Comparison of ENCODE assay signal across 1 cellular context in the genomic region with DNA sequence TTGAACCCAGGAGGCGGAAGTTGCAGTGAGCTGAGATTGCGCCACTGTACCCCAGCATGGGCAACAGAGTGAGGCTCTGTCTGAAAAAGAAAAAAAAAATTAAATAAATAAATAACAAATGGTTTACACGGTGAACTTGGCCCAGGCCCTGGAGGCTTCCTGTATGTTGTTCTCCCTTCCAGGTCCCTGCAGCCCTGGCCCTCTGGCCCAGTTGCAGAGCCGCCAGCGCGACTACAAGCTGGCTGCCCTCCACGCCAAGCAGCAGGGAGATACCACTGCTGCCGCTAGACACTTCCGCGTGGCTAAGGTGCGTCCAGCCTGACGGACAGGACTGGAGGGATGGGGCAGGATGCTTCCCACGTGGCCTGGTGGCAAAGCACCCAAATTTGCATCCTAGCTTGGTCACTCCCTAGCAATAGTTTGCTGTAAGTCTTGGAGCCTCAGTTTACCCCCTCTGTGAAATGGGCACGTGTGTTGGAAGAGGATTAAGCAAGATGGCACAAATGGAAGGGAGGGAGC.
TF ChIP-seq lines count a peak whose summit lies in the region.

No MANE protein-coding gene starts in this region.

TF ChIP-seq in K562, 482 proteins besides CTCF, POLR2A, EP300 and RAD21 (continued from another document):
- TF ChIP-seq ZNF212 (CRISPR knock-in tag; IDR thresholded peaks at IDR 0.05) (no peak), ZNF224 (CRISPR knock-in tag; IDR thresholded peaks at IDR 0.05) (no peak), ZNF75A (CRISPR knock-in tag; IDR thresholded peaks at IDR 0.05) (no peak), HEY1 (CRISPR knock-in tag; IDR thresholded peaks at IDR 0.05; ENCODE audit: borderline replicate concordance) (no peak), ZNF316 (IDR thresholded peaks at IDR 0.05) (no peak), RCOR1 (IDR thresholded peaks at IDR 0.05; ENCODE audit: borderline replicate concordance in 1 of 2, low read depth in 2 of 2, low read length in 2 of 2) (peak in 1 of 2 experiments; percentile 77; a peak in 2 of 4 replicates), MYC (IDR thresholded peaks at IDR 0.05; ENCODE audit: low read depth, low read length) (no peak), MYC (CRISPR knock-in tag; IDR thresholded peaks at IDR 0.05; ENCODE audit: borderline replicate concordance, low read depth) (no peak), HDAC2 (IDR thresholded peaks at IDR 0.05) (peak; percentile 68; the same call in 1 of the 2 replicates), SPI1 (IDR thresholded peaks at IDR 0.05; ENCODE audit: borderline replicate concordance, low read depth, low read length) (no peak), ATF1 (CRISPR knock-in tag; IDR thresholded peaks at IDR 0.05) (no peak), ATF1 (tag; IDR thresholded peaks at IDR 0.05) (no peak), NBN (IDR thresholded peaks at IDR 0.05; ENCODE audit: low read depth) (no peak), KDM2B (CRISPR knock-in tag; IDR thresholded peaks at IDR 0.05) (no peak), TCFL5 (CRISPR knock-in tag; conservative IDR thresholded peaks at IDR 0.05) (no peak), ADNP (tag; IDR thresholded peaks at IDR 0.05) (peak; percentile 83), ERF (CRISPR knock-in tag; IDR thresholded peaks at IDR 0.05) (no peak), KDM1A (IDR thresholded peaks at IDR 0.05) (peak; percentile 56 to 83), TARDBP (IDR thresholded peaks at IDR 0.05) (no peak), SMARCB1 (IDR thresholded peaks at IDR 0.05; ENCODE audit: insufficient read length, low read depth) (no peak), TEAD1 (CRISPR knock-in tag; IDR thresholded peaks at IDR 0.05) (no peak), PML (IDR thresholded peaks at IDR 0.05; ENCODE audit: low read length) (no peak), CBX1 (IDR thresholded peaks at IDR 0.05; ENCODE audit: low read depth) (peak; percentile 88; the same call in 1 of the 2 replicates), HDAC6 (IDR thresholded peaks at IDR 0.05; ENCODE audit: low read depth, low read length) (no peak), ZKSCAN1 (IDR thresholded peaks at IDR 0.05; ENCODE audit: low read depth, low read length) (no peak), RBM17 (IDR thresholded peaks at IDR 0.05; ENCODE audit: borderline replicate concordance, low read depth, low read length) (no peak), NELFE (IDR thresholded peaks at IDR 0.05; ENCODE audit: insufficient read depth, insufficient read length) (no peak), NONO (IDR thresholded peaks at IDR 0.05; ENCODE audit: low read depth in 2 of 2, low read length in 1 of 2) (no peak), SMARCA5 (IDR thresholded peaks at IDR 0.05) (peak; percentile 55; the same call in 1 of the 2 replicates), RHOXF2B (CRISPR knock-in tag; conservative IDR thresholded peaks at IDR 0.05) (no peak), TOE1 (IDR thresholded peaks at IDR 0.05; ENCODE audit: borderline replicate concordance) (no peak), TOE1 (CRISPR knock-in tag; IDR thresholded peaks at IDR 0.05; ENCODE audit: borderline replicate concordance, low read depth) (no peak), C11orf30 (IDR thresholded peaks at IDR 0.05; ENCODE audit: low read depth) (no peak), RBM22 (IDR thresholded peaks at IDR 0.05; ENCODE audit: low read depth, low read length, poor library complexity, severe bottlenecking) (no peak), SRSF9 (IDR thresholded peaks at IDR 0.05; ENCODE audit: borderline replicate concordance, low read depth, low read length) (no peak), ZBTB7A (IDR thresholded peaks at IDR 0.05; ENCODE audit: borderline replicate concordance, control insufficient read depth, low read depth, low read length) (no peak), RBM34 (IDR thresholded peaks at IDR 0.05; ENCODE audit: borderline replicate concordance, insufficient read depth, low read length) (no peak), ZZZ3 (IDR thresholded peaks at IDR 0.05) (no peak), BCOR (IDR thresholded peaks at IDR 0.05) (peak; percentile 97)
- TF ChIP-seq, protein P1, sequence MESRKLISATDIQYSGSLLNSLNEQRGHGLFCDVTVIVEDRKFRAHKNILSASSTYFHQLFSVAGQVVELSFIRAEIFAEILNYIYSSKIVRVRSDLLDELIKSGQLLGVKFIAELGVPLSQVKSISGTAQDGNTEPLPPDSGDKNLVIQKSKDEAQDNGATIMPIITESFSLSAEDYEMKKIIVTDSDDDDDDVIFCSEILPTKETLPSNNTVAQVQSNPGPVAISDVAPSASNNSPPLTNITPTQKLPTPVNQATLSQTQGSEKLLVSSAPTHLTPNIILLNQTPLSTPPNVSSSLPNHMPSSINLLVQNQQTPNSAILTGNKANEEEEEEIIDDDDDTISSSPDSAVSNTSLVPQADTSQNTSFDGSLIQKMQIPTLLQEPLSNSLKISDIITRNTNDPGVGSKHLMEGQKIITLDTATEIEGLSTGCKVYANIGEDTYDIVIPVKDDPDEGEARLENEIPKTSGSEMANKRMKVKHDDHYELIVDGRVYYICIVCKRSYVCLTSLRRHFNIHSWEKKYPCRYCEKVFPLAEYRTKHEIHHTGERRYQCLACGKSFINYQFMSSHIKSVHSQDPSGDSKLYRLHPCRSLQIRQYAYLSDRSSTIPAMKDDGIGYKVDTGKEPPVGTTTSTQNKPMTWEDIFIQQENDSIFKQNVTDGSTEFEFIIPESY (CRISPR knock-in tag; IDR thresholded peaks at IDR 0.05), result peak; percentile 73
- TF ChIP-seq, protein P2, sequence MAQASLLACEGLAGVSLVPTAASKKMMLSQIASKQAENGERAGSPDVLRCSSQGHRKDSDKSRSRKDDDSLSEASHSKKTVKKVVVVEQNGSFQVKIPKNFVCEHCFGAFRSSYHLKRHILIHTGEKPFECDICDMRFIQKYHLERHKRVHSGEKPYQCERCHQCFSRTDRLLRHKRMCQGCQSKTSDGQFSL (CRISPR knock-in tag; IDR thresholded peaks at IDR 0.05), result no peak
- TF ChIP-seq, protein P2 (tag; IDR thresholded peaks at IDR 0.05), result no peak
- TF ChIP-seq, protein P3, sequence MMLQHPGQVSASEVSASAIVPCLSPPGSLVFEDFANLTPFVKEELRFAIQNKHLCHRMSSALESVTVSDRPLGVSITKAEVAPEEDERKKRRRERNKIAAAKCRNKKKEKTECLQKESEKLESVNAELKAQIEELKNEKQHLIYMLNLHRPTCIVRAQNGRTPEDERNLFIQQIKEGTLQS (IDR thresholded peaks at IDR 0.05), result no peak
- TF ChIP-seq, protein P3 (CRISPR knock-in tag; conservative IDR thresholded peaks at IDR 0.05), result no peak
- TF ChIP-seq, protein P4, sequence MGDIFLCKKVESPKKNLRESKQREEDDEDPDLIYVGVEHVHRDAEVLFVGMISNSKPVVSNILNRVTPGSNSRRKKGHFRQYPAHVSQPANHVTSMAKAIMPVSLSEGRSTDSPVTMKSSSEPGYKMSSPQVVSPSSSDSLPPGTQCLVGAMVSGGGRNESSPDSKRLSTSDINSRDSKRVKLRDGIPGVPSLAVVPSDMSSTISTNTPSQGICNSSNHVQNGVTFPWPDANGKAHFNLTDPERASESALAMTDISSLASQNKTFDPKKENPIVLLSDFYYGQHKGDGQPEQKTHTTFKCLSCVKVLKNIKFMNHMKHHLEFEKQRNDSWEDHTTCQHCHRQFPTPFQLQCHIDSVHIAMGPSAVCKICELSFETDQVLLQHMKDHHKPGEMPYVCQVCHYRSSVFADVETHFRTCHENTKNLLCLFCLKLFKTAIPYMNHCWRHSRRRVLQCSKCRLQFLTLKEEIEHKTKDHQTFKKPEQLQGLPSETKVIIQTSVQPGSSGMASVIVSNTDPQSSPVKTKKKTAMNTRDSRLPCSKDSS (IDR thresholded peaks at IDR 0.05; ENCODE audit: low read depth, partially characterized antibody), result no peak
- TF ChIP-seq, protein P5, sequence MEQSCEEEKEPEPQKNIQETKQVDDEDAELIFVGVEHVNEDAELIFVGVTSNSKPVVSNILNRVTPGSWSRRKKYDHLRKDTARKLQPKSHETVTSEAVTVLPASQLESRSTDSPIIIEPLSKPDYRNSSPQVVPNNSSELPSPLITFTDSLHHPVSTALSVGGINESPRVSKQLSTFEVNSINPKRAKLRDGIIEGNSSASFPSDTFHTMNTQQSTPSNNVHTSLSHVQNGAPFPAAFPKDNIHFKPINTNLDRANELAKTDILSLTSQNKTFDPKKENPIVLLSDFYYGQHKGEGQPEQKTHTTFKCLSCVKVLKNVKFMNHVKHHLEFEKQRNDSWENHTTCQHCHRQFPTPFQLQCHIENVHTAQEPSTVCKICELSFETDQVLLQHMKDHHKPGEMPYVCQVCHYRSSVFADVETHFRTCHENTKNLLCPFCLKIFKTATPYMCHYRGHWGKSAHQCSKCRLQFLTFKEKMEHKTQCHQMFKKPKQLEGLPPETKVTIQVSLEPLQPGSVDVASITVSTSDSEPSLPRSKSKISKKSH (CRISPR knock-in tag; IDR thresholded peaks at IDR 0.05), result no peak
